In the genomic region with DNA sequence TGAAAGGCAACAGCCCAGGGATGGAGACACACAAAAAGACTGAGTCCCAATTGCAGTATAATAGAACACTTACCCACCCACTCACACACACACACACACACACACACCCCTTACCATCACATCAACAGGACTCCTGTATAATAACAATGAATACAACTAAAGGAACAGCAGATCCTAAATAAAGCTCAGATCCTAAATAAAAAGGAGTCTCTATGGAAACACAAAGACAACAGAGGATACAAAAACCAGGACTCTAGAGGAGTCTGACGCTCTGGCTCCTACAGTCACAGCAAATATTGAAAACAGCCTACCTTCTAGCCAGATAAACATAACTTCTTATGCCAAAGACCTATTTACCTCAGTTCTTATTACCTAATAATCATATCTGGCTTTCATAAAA, we compare ENCODE assay signal across 1 cellular context.
TF ChIP-seq lines count a peak whose summit lies in the region.

No MANE protein-coding gene starts in this region.

TF ChIP-seq in H1, 55 proteins besides CTCF, POLR2A, EP300 and RAD21:
- TF ChIP-seq ZNF274 (IDR thresholded peaks at IDR 0.05; ENCODE audit: borderline replicate concordance, extremely low read depth, low read length) (no peak), SUZ12 (IDR thresholded peaks at IDR 0.05; ENCODE audit: low read length) (no peak), JUN (IDR thresholded peaks at IDR 0.05; ENCODE audit: low read depth, low read length) (no peak), SIRT6 (IDR thresholded peaks at IDR 0.05; ENCODE audit: low read length) (no peak), RNF2 (IDR thresholded peaks at IDR 0.05; ENCODE audit: borderline replicate concordance, low read depth, low read length, missing control alignments, poor library complexity, severe bottlenecking) (no peak), YY1 (IDR thresholded peaks at IDR 0.05; ENCODE audit: low read depth, low read length) (no peak), HDAC2 (IDR thresholded peaks at IDR 0.05; ENCODE audit: borderline replicate concordance in 1 of 2, low read depth in 2 of 2, low read length in 2 of 2) (no peak), GTF2F1 (IDR thresholded peaks at IDR 0.05; ENCODE audit: borderline replicate concordance, low read depth, low read length) (no peak), KDM5A (IDR thresholded peaks at IDR 0.05; ENCODE audit: low read length) (no peak), TEAD4 (IDR thresholded peaks at IDR 0.05; ENCODE audit: low read depth, low read length) (no peak)
- TF ChIP-seq, protein P1, sequence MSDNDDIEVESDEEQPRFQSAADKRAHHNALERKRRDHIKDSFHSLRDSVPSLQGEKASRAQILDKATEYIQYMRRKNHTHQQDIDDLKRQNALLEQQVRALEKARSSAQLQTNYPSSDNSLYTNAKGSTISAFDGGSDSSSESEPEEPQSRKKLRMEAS (IDR thresholded peaks at IDR 0.05): no peak
- TF ChIP-seq, protein P2, sequence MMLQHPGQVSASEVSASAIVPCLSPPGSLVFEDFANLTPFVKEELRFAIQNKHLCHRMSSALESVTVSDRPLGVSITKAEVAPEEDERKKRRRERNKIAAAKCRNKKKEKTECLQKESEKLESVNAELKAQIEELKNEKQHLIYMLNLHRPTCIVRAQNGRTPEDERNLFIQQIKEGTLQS (IDR thresholded peaks at IDR 0.05; ENCODE audit: insufficient read depth, low read depth, low read length): no peak
- TF ChIP-seq, protein P3, sequence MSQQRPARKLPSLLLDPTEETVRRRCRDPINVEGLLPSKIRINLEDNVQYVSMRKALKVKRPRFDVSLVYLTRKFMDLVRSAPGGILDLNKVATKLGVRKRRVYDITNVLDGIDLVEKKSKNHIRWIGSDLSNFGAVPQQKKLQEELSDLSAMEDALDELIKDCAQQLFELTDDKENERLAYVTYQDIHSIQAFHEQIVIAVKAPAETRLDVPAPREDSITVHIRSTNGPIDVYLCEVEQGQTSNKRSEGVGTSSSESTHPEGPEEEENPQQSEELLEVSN (IDR thresholded peaks at IDR 0.05): no peak
